In genomic region chr1:226626577-226626956, GRCh38 we compare ENCODE assay signal across 8 cellular contexts.
DNase-seq lines count a peak whose midpoint lies in the region; ATAC-seq and TF ChIP-seq lines count a peak whose summit lies in the region.

No MANE protein-coding gene starts in this region.

- TF ChIP-seq CTCF in endothelial cell (IDR thresholded peaks at IDR 0.05; ENCODE audit: unreplicated experiment) = peak; percentile 99

- peak; percentile 75 for ATAC-seq in HG02798 (IDR thresholded peaks at IDR 0.05; ENCODE audit: poor library complexity, unreplicated experiment)

- H3K4me1 Mint-ChIP-seq in endothelial cell (ENCODE audit: unreplicated experiment) = peaks cover 4% of the 10 kb centered on the region

- peak in 2 of 3 experiments; percentile 7 to 23 for DNase-seq in NCI-H1417 (lab: John Stamatoyannopoulos, UW)
- no peak for DNase-seq in NCI-H1417 treated with DMSO at 0.1 percent for 48 hours (lab: John Stamatoyannopoulos, UW)
- peak; percentile 51 for DNase-seq in NOMO-1 treated with dmso at 0.1 percent for 144 hours (lab: John Stamatoyannopoulos, UW; ENCODE audit: unreplicated experiment)
- peak; percentile 43 for DNase-seq in activated CD8-positive, alpha-beta memory T cell treated with anti-CD3 and anti-CD28 coated beads, Interleukin-2, amount 50 U/mL, for 1 hour (ENCODE audit: extremely low read depth)
- DNase-seq in endothelial cell (ENCODE audit: low spot score) = peak; percentile 82
- DNase-seq in mucosa of gallbladder (ENCODE audit: low spot score) = peak; percentile 79
- DNase-seq in stimulated activated CD8-positive, alpha-beta memory T cell treated with anti-CD3 and anti-CD28 coated beads, Interleukin-7, amount 100 ng/mL, for 24 hours (ENCODE audit: low read depth) = peak; percentile 66

- peaks cover 26% of the 10 kb centered on the region for H3K36me3 Mint-ChIP-seq in endothelial cell (ENCODE audit: low read depth, unreplicated experiment)

- no peak overlapping the region for H3K4me3 Mint-ChIP-seq in endothelial cell (ENCODE audit: unreplicated experiment)

- no peak overlapping the region for H3K27ac Mint-ChIP-seq in endothelial cell (ENCODE audit: unreplicated experiment)

- H3K27me3 Mint-ChIP-seq in endothelial cell (ENCODE audit: unreplicated experiment) = peaks cover 18% of the 10 kb centered on the region

- H3K9me3 Mint-ChIP-seq in endothelial cell (ENCODE audit: unreplicated experiment) = no peaks in the 10 kb centered on the region
